ENCODE assay signal across 8 cellular contexts in the genomic region with DNA sequence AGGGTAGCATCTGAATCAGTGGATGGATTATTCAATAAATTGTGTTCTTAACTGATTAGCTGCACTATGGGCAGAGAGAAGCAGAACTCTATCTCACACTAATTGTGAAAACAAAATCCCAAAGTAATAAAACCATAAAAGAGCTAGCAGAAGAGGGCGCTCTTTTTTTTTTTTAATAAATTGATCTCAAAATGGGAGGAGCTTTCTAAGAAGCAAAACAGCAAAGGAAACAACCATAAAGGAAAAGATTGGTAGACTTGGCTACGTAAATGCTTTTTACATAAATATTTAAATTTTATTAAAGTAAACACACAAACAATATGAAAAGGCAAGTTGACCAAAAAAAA. TPM values are rescaled to one million over a fixed set of nuclear protein-coding genes. Genes with fewer than 3 reads are reported as not detected.
DNase-seq lines count a peak whose midpoint lies in the region; FAIRE-seq and TF ChIP-seq lines count a peak whose summit lies in the region.

No MANE protein-coding gene starts in this region.

- H3K27me3 ChIP-seq in MM.1S (replicated peaks; ENCODE audit: insufficient read depth, low read length) (no peaks in the 10 kb centered on the region), tibial nerve (no peaks in the 10 kb centered on the region)

- DNase-seq in NCI-H1417 (lab: John Stamatoyannopoulos, UW) (peak in 2 of 3 experiments; percentile 11 to 70), NCI-H1417 treated with DMSO at 0.1 percent for 48 hours (lab: John Stamatoyannopoulos, UW) (no peak), MM.1S (peak; percentile 59), globus pallidus (ENCODE audit: low spot score) (peak; percentile 24), tibial nerve (ENCODE audit: low spot score in 2 of 2) (no peak), T-helper 9 cell (no peak)
- DNase-seq in activated effector memory CD4-positive, alpha-beta T cell treated with anti-CD3 and anti-CD28 coated beads, Interleukin-2, amount 50 U/mL, for 16 hours, result no peak

- H3K27ac ChIP-seq in MM.1S (ENCODE audit: low read length), result peak overlapping the region; percentile 95; the same call in 1 of the 2 replicates
- peak overlapping the region in 3 of 4 donors; percentile 93 to 95 (median 94) for H3K27ac ChIP-seq in tibial nerve

- H3K79me2 ChIP-seq in MM.1S (ENCODE audit: low read length), result peaks cover 21% of the 10 kb centered on the region

- peak overlapping the region; percentile 97 for H3K4me2 ChIP-seq in MM.1S (ENCODE audit: low read depth, low read length)

- H3K4me3 ChIP-seq in MM.1S (ENCODE audit: low read length) (peak overlapping the region; percentile 3; the same call in 1 of the 2 replicates), tibial nerve (no peak overlapping the region)

- WGBS in tibial nerve, 2 donors, result 4 to 6% methylated on average over 2 of the region's 2 CpGs

- peak; percentile 54 for FAIRE-seq in TTC549 (lab: Jason Lieb, UNC)

- H4K20me1 ChIP-seq in MM.1S (ENCODE audit: insufficient read depth, low read length), result no peaks in the 10 kb centered on the region

- H2AFZ ChIP-seq in MM.1S (ENCODE audit: low read length), result peak overlapping the region; percentile 85

- H3K9me3 ChIP-seq in MM.1S (replicated peaks; ENCODE audit: insufficient read depth, low read length) (no peaks in the 10 kb centered on the region), tibial nerve (no peaks in the 10 kb centered on the region)

- no peak for TF ChIP-seq EP300 in tibial nerve (IDR thresholded peaks at IDR 0.05)

- TF ChIP-seq POLR2A in tibial nerve (IDR thresholded peaks at IDR 0.05), result no peak

- peak overlapping the region; percentile 81; the same call in 1 of the 2 replicates for H3K9ac ChIP-seq in MM.1S (ENCODE audit: low read length)

- H3K36me3 ChIP-seq in MM.1S (replicated peaks; ENCODE audit: insufficient read depth, low read length) (no peaks in the 10 kb centered on the region), tibial nerve (no peaks in the 10 kb centered on the region)

- TF ChIP-seq CTCF in MM.1S (IDR thresholded peaks at IDR 0.05; ENCODE audit: low read length), result peak; percentile 47
- peak; percentile 19 to 44 (median 34) for TF ChIP-seq CTCF in tibial nerve (IDR thresholded peaks at IDR 0.05)

- H3K9me2 ChIP-seq in MM.1S (replicated peaks; ENCODE audit: insufficient read depth, low read length), result no peaks in the 10 kb centered on the region

- peaks cover 23% of the 10 kb centered on the region for H3K4me1 ChIP-seq in MM.1S (ENCODE audit: low read length)
- H3K4me1 ChIP-seq in tibial nerve, result peaks cover 4 to 49% (median 17%) of the 10 kb centered on the region in 4 donors

- peaks cover 13% of the 10 kb centered on the region for H3F3A ChIP-seq in MM.1S (ENCODE audit: insufficient read depth, low read length)

RNA-seq across cellular contexts. Expression of gene TM7SF3, which starts 1.5 kb away (rescaled TPM):
- 100 to 1,000 TPM in 3 of 4 donors, 10 to 100 TPM in 1; 78.6 to 124 (median 119) TPM for total RNA-seq in tibial nerve

RNA-seq across cellular contexts. Expression of gene MED21, which starts 6.7 kb away (rescaled TPM):
- 10 to 100 TPM; 20.4 to 45.5 (median 35.9) TPM for total RNA-seq in tibial nerve

Comparison
In these comparisons a context has a peak if more than half of its experiments do, and no peak if none do; other contexts are left out.
1. DNase-seq: peak in NCI-H1417 (2 of 3), MM.1S (single experiment) and globus pallidus (single experiment); none in NCI-H1417 treated with DMSO at 0.1 percent for 48 hours (single experiment), tibial nerve (0 of 2), activated effector memory CD4-positive, alpha-beta T cell treated with anti-CD3 and anti-CD28 coated beads, Interleukin-2, amount 50 U/mL, for 16 hours (single experiment) and T-helper 9 cell (single experiment).